12 cellular contexts compared by ENCODE assay signal in the genomic region with DNA sequence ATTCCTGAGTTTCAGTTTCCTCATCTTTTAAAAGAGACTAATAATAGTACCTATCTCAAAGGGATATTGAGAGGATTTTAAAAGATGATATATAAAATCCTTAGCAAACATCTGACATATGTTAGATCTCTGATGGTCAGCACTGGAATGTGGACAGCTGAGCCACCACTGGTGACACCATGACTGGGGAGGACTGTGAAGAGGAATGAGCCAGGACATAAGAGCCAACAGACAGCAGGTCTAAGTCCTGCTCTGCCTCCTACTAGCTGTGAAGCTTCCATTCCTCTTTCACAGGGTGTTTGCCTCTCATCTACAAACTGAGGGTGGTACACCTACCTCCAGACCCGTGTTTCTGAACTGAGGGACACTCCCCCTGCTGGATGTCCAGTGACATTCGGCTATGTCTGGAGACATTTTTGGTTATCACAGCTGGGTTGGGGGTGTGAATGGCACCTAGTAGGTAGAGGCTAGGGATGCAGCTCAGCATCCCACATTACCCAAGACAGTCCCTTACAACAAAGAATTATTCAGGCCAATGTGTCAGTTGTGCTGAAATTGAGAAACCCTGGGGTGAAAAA.
A peak's percentile ranks its signal among the peaks of the same experiment; 100 is the strongest.
DNase-seq lines count a peak whose midpoint lies in the region; ATAC-seq and TF ChIP-seq lines count a peak whose summit lies in the region.
"Had no signal": no experiment of that assay in that cellular context is flagged by ENCODE, and none has a peak within 500 bp of the region (broad histone marks: within the 10 kb centered on the region; RNA-seq: fewer than 3 reads in every experiment).

No MANE protein-coding gene starts in this region.

- H3K4me2 ChIP-seq in GM23248 (ENCODE audit: unreplicated experiment) (no peak overlapping the region), PC-9 (no peak overlapping the region)

- no peaks in the 10 kb centered on the region for H3K36me3 Mint-ChIP-seq in CD4-positive, alpha-beta T cell (ENCODE audit: low read depth)
- H3K36me3 Mint-ChIP-seq: IgD-negative memory B cell had no signal

- no peaks in the 10 kb centered on the region for H3K36me3 ChIP-seq in GM23248 (ENCODE audit: low read depth)
- no peaks in the 10 kb centered on the region for H3K36me3 ChIP-seq in PC-9 (ENCODE audit: low read depth)
- H3K36me3 ChIP-seq in esophagus muscularis mucosa: no peaks in the 10 kb centered on the region
- no peaks in the 10 kb centered on the region for H3K36me3 ChIP-seq in thyroid gland
- H3K36me3 ChIP-seq: colonic mucosa had no signal

- H3K9me3 Mint-ChIP-seq in CD4-positive, alpha-beta T cell: no peaks in the 10 kb centered on the region

- CTCF ChIA-PET in CD4-positive, alpha-beta T cell (lab: Charles Lee): no interaction called here
- CTCF ChIA-PET in PC-9 (lab: Charles Lee): no interaction called here

- POLR2A ChIA-PET in CD4-positive, alpha-beta T cell (lab: Charles Lee): interaction anchor here (1.4 kb wide), 1 partner anchor 16 kb away, joined by 7 read pairs; no protein-coding TSS in a partner anchor
- POLR2A ChIA-PET in PC-9 (lab: Charles Lee; ENCODE audit: unreplicated experiment): no interaction called here

- no peak for TF ChIP-seq CTCF in CD4-positive, alpha-beta T cell (IDR thresholded peaks at IDR 0.05)
- 0 out of 2 replicates have a peak, but pooled peaks have one; percentile 36 for TF ChIP-seq CTCF in PC-9 (conservative IDR thresholded peaks at IDR 0.05)
- no peak for TF ChIP-seq CTCF in esophagus muscularis mucosa (IDR thresholded peaks at IDR 0.05)
- no peak for TF ChIP-seq CTCF in thyroid gland (IDR thresholded peaks at IDR 0.05)

- no peak overlapping the region for H3K4me3 Mint-ChIP-seq in CD4-positive, alpha-beta T cell
- H3K4me3 Mint-ChIP-seq: IgD-negative memory B cell had no signal

- H3K27ac Mint-ChIP-seq in CD4-positive, alpha-beta T cell: peak overlapping the region; percentile 34
- H3K27ac Mint-ChIP-seq: activated T-helper 2 cell treated with anti-CD3 and anti-CD28 coated beads, Interferon-gamma antibody, Interleukin-2, Interleukin-4, amounts not matched to agents 10 μg/mL and 5 μg/mL and 100 μg/mL, durations not matched to agents 14 hours and 24 hours and 36 hours; IgD-negative memory B cell had no signal

- H3F3A ChIP-seq in GM23248 (ENCODE audit: insufficient read depth): no peaks in the 10 kb centered on the region
- H3F3A ChIP-seq in PC-9 (ENCODE audit: insufficient read depth, low read depth): no peaks in the 10 kb centered on the region

- no peak for TF ChIP-seq EP300 in esophagus muscularis mucosa (IDR thresholded peaks at IDR 0.05)

- H3K27me3 Mint-ChIP-seq in CD4-positive, alpha-beta T cell: no peaks in the 10 kb centered on the region

- H3K4me3 ChIP-seq in GM23248: no peak overlapping the region
- no peak overlapping the region for H3K4me3 ChIP-seq in PC-9
- H3K4me3 ChIP-seq in esophagus muscularis mucosa: no peak overlapping the region
- H3K4me3 ChIP-seq in thyroid gland (replicated peaks in 1 of 3): no peak overlapping the region
- H3K4me3 ChIP-seq: colonic mucosa had no signal

- intact Hi-C loops in CD4-positive, alpha-beta T cell (cut with DNase I, micrococcal nuclease): no loop called here
- intact Hi-C loops in PC-9 (cut with micrococcal nuclease; ENCODE audit: unreplicated experiment): no loop called here
- intact Hi-C loops in esophagus muscularis mucosa (cut with DNase I): no loop called here
- intact Hi-C loops in thyroid gland (cut with DNase I): no loop called here

- H3K4me1 Mint-ChIP-seq in CD4-positive, alpha-beta T cell (ENCODE audit: low read depth): peaks cover 45% of the 10 kb centered on the region

- in situ Hi-C loops in GM23248 (cut with MboI): no loop called here

- H3K9me2 ChIP-seq in GM23248 (ENCODE audit: insufficient read depth) (no peaks in the 10 kb centered on the region), PC-9 (ENCODE audit: insufficient read depth) (no peaks in the 10 kb centered on the region)

- H3K4me1 ChIP-seq in GM23248 (ENCODE audit: insufficient read depth) (no peaks in the 10 kb centered on the region), PC-9 (replicated peaks; ENCODE audit: insufficient read depth) (no peaks in the 10 kb centered on the region), esophagus muscularis mucosa (peaks cover 0 to 6% (median 0%) of the 10 kb centered on the region in 4 donors), thyroid gland (no peaks in the 10 kb centered on the region)
- H3K4me1 ChIP-seq: colonic mucosa had no signal

- no TSS peak for BruUV-seq in PC-9 (replicated peaks; lab: Mats Ljungman, UMichigan)

- WGBS in GM23248 (ENCODE audit: low coverage in 1 of 2, low lambda C conversion rate in 2 of 2, missing lambda C conversion rate in 2 of 2), 2 experiments: 41 to 47% methylated on average over 2 of the region's 2 CpGs
- 53% methylated on average over 2 of the region's 2 CpGs for WGBS in esophagus muscularis mucosa
- WGBS in thyroid gland, 2 donors: 69 to 74% methylated on average over 2 of the region's 2 CpGs

- no peak for TF ChIP-seq POLR2A in esophagus muscularis mucosa (IDR thresholded peaks at IDR 0.05; ENCODE audit: low read depth)
- TF ChIP-seq POLR2A in thyroid gland (IDR thresholded peaks at IDR 0.05): no peak

- H4K20me1 ChIP-seq in GM23248 (ENCODE audit: insufficient read depth) (no peaks in the 10 kb centered on the region), PC-9 (ENCODE audit: insufficient read depth) (no peaks in the 10 kb centered on the region)

- no peak overlapping the region for H2AFZ ChIP-seq in GM23248
- no peak overlapping the region for H2AFZ ChIP-seq in PC-9

- H3K9me3 ChIP-seq in CD4-positive, alpha-beta T cell (ENCODE audit: control insufficient read depth, low read length): no peaks in the 10 kb centered on the region
- H3K9me3 ChIP-seq in GM23248 (ENCODE audit: low read depth) (no peaks in the 10 kb centered on the region), PC-9 (ENCODE audit: insufficient read depth, low read depth) (no peaks in the 10 kb centered on the region), esophagus muscularis mucosa (peaks cover 0 to 6% (median 0%) of the 10 kb centered on the region in 4 donors), thyroid gland (no peaks in the 10 kb centered on the region)
- H3K9me3 ChIP-seq: colonic mucosa had no signal

- DNase-seq in CD4-positive, alpha-beta T cell: no peak
- DNase-seq in GM23248: peak; percentile 9
- no peak for DNase-seq in PC-9
- peak; percentile 14 for DNase-seq in germinal center (ENCODE audit: low spot score)
- DNase-seq in esophagus muscularis mucosa (ENCODE audit: extremely low spot score): no peak
- no peak for DNase-seq in thyroid gland
- DNase-seq: colonic mucosa, NCI-H524 treated with DMSO at 0.1 percent for 48 hours, T1000 had no signal

- no peak overlapping the region for H3K9ac ChIP-seq in GM23248

- no peak for ATAC-seq in CD4-positive, alpha-beta T cell (ENCODE audit: poor library complexity)
- ATAC-seq in GM21786 (IDR thresholded peaks at IDR 0.05; ENCODE audit: unreplicated experiment): no peak

- H3K79me2 ChIP-seq in GM23248 (ENCODE audit: insufficient read depth) (no peaks in the 10 kb centered on the region), PC-9 (ENCODE audit: low read depth) (no peaks in the 10 kb centered on the region)

- no peaks in the 10 kb centered on the region for H3K27me3 ChIP-seq in CD4-positive, alpha-beta T cell (ENCODE audit: control insufficient read depth, insufficient read depth, low read length)
- peaks cover 6% of the 10 kb centered on the region for H3K27me3 ChIP-seq in GM23248 (replicated peaks; ENCODE audit: insufficient read depth)
- peaks cover 5% of the 10 kb centered on the region; the same call in 1 of the 2 replicates for H3K27me3 ChIP-seq in PC-9 (ENCODE audit: insufficient read depth, low read depth)
- H3K27me3 ChIP-seq in esophagus muscularis mucosa: peaks cover 0 to 4% (median 0%) of the 10 kb centered on the region in 4 donors
- no peaks in the 10 kb centered on the region for H3K27me3 ChIP-seq in thyroid gland
- H3K27me3 ChIP-seq: colonic mucosa had no signal

- no peak overlapping the region for H3K27ac ChIP-seq in CD4-positive, alpha-beta T cell (ENCODE audit: low read depth, low read length)
- H3K27ac ChIP-seq in GM23248 (no peak overlapping the region), PC-9 (no peak overlapping the region), esophagus muscularis mucosa (replicated peaks in 1 of 4) (no peak overlapping the region), thyroid gland (no peak overlapping the region)
- H3K27ac ChIP-seq: colonic mucosa had no signal

Comparison
In these comparisons a context has a peak if more than half of its experiments do, and no peak if none do; other contexts are left out.
1. DNase-seq: peak in GM23248 (single experiment) and germinal center (single experiment); none in CD4-positive, alpha-beta T cell (0 of 10), PC-9 (0 of 2), esophagus muscularis mucosa (single experiment) and thyroid gland (0 of 2).